In the genomic region with DNA sequence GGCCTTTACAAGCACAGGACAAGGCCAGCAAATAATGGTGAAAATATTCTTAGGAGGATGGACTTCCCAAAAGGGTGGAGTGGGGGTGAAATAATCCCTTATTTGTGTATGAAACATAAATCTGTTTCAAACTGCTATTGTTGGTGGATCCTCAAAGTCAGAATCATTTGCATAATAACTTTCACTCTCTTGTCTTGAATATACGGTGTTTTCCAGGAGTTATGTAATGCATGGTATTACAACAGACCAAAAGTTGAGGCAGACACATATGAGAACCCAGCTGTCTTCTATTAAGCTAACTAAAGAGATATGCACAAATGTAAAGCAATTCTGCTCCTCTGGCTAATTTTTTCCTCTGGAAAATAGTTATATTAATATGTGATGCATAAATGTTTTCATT, we compare ENCODE assay signal across 10 cellular contexts. TPM values are rescaled to one million over a fixed set of nuclear protein-coding genes. Genes with fewer than 3 reads are reported as not detected.
DNase-seq lines count a peak whose midpoint lies in the region; ATAC-seq and TF ChIP-seq lines count a peak whose summit lies in the region.
"Had no signal": no experiment of that assay in that cellular context is flagged by ENCODE, and none has a peak within 500 bp of the region (broad histone marks: within the 10 kb centered on the region; RNA-seq: fewer than 3 reads in every experiment).

No MANE protein-coding gene starts in this region.

- no peaks in the 10 kb centered on the region for H3K36me3 ChIP-seq in esophagus squamous epithelium
- H3K36me3 ChIP-seq: lower lobe of right lung had no signal

- 0 to 12% methylated on average over 1 of the region's 1 CpG for WGBS in esophagus squamous epithelium, 2 donors

- no peak overlapping the region for H3K27ac ChIP-seq in esophagus squamous epithelium
- H3K27ac ChIP-seq: lower lobe of right lung had no signal

- H3K4me3 ChIP-seq in fibroblast of the aortic adventitia (ENCODE audit: low read depth, low read length) (no peak overlapping the region), esophagus squamous epithelium (no peak overlapping the region)
- H3K4me3 ChIP-seq: lower lobe of right lung had no signal

- no peaks in the 10 kb centered on the region for H3K9me3 ChIP-seq in esophagus squamous epithelium
- H3K9me3 ChIP-seq: lower lobe of right lung had no signal

- intact Hi-C loops in esophagus squamous epithelium (cut with DNase I): no loop called here
- intact Hi-C loops in left colon (cut with DNase I, micrococcal nuclease): no loop called here

- DNase-seq in fibroblast of the aortic adventitia (ENCODE audit: low read depth): peak; percentile 75
- no peak for DNase-seq in GM19238 (ENCODE audit: insufficient read length, low spot score)
- DNase-seq in esophagus squamous epithelium (lab: John Stamatoyannopoulos, UW): no peak
- no peak for DNase-seq in NCI-H524 treated with DMSO at 0.1 percent for 48 hours (lab: John Stamatoyannopoulos, UW)
- DNase-seq in left colon: no peak
- DNase-seq: lower lobe of right lung, NCI-H2029 treated with DMSO at 0.1 percent for 48 hours had no signal

- no peaks in the 10 kb centered on the region for H3K4me1 ChIP-seq in esophagus squamous epithelium

- no peaks in the 10 kb centered on the region for H3K27me3 ChIP-seq in esophagus squamous epithelium

- TF ChIP-seq CTCF in fibroblast of the aortic adventitia (IDR thresholded peaks at IDR 0.05; ENCODE audit: insufficient read depth, low read length): no peak
- no peak for TF ChIP-seq CTCF in esophagus squamous epithelium (IDR thresholded peaks at IDR 0.05)

- peak; percentile 85 for ATAC-seq in GM18520 (IDR thresholded peaks at IDR 0.05; ENCODE audit: unreplicated experiment)
- ATAC-seq in GM21528 (IDR thresholded peaks at IDR 0.05; ENCODE audit: low FRiP score, unreplicated experiment): peak; percentile 81
- peak; percentile 87 for ATAC-seq in HG03342 (IDR thresholded peaks at IDR 0.05; ENCODE audit: unreplicated experiment)
- no peak for ATAC-seq in left colon

- TF ChIP-seq POLR2A in esophagus squamous epithelium (IDR thresholded peaks at IDR 0.05): no peak

RNA-seq across cellular contexts. Expression of a gene that starts 57.7 kb away (rescaled TPM):
- total RNA-seq in fibroblast of the aortic adventitia (ENCODE audit: low replicate concordance) (0.45 and 2.3 TPM in 2 replicates), esophagus squamous epithelium (1 to 10 TPM in 1 of 4 donors, under 1 TPM in 3; 0.04 to 1.3 (median 0.15) TPM), left colon (1 to 10 TPM in 1 of 2 donors, under 1 TPM in 1; 0.59 to 1.3 TPM)
